Comparison of ENCODE assay signal across 15 cellular contexts in the genomic region with DNA sequence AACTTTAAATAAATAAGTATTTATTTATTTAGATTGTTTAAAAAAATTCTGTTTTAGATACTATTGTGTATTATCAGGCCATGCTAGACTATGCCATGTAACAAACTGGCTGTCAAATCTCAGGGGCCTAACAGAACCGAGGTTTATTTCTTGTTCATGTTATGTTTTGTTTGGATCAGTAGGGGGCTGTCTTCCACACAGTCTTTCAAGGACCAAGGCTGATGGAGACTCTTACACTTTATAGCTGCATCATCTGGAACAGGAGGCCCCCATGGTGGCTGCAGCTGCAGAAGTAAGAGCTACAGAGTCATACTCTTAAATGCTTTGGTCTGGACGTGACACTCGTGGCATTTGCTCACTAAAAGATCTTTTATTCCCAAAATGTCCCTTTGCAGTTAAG. TPM values are rescaled to one million over a fixed set of nuclear protein-coding genes. Genes with fewer than 3 reads are reported as not detected.
DNase-seq lines count a peak whose midpoint lies in the region; ATAC-seq and TF ChIP-seq lines count a peak whose summit lies in the region.
"Had no signal": no experiment of that assay in that cellular context is flagged by ENCODE, and none has a peak within 500 bp of the region (broad histone marks: within the 10 kb centered on the region; RNA-seq: fewer than 3 reads in every experiment).

No MANE protein-coding gene starts in this region.

- in situ Hi-C loops in astrocyte of the spinal cord (cut with HindIII; ENCODE audit: low sequenced_read_pairs): no loop called here

- DNase-seq in NCI-H748 (lab: John Stamatoyannopoulos, UW; ENCODE audit: unreplicated experiment): peak; percentile 32
- DNase-seq in NCI-H748 treated with DMSO at 0.1 percent for 48 hours (lab: John Stamatoyannopoulos, UW): no peak
- DNase-seq in astrocyte of the spinal cord (ENCODE audit: low read depth, low spot score): peak; percentile 9
- DNase-seq in iPS-NIHi7 (ENCODE audit: extremely low spot score): no peak
- no peak for DNase-seq in stimulated activated CD4-positive, alpha-beta T cell treated with anti-CD3 and anti-CD28 coated beads, Interleukin-15, amount 100 ng/mL, for 24 hours
- DNase-seq in osteocyte (ENCODE audit: extremely low spot score, unreplicated experiment): no peak
- DNase-seq: activated CD4-positive, alpha-beta T cell treated with anti-CD3 and anti-CD28 coated beads for 48 hours; foreskin keratinocyte; midbrain; NCI-H2081 treated with DMSO at 0.1 percent for 48 hours; T-cell; testis had no signal

- H3K4me1 Mint-ChIP-seq in stimulated activated memory B cell treated with anti-CD40 and anti-IgM and Interleukin-4, amounts not matched to agents 10 μg/mL and 1 μg/mL and 100 μg/mL, for 72 hours: peaks cover 5% of the 10 kb centered on the region
- H3K4me1 Mint-ChIP-seq in osteocyte (ENCODE audit: unreplicated experiment): peaks cover 6% of the 10 kb centered on the region

- peak; percentile 64 for ATAC-seq in HG02938 (IDR thresholded peaks at IDR 0.05; ENCODE audit: unreplicated experiment)
- ATAC-seq in stimulated activated memory B cell treated with anti-CD40 and anti-IgM and Interleukin-4, amounts not matched to agents 10 μg/mL and 1 μg/mL and 100 μg/mL, for 72 hours: peak; percentile 76
- ATAC-seq: foreskin keratinocyte, T-cell had no signal

- H3K27me3 Mint-ChIP-seq in stimulated activated memory B cell treated with anti-CD40 and anti-IgM and Interleukin-4, amounts not matched to agents 10 μg/mL and 1 μg/mL and 100 μg/mL, for 72 hours: no peaks in the 10 kb centered on the region
- H3K27me3 Mint-ChIP-seq in osteocyte (ENCODE audit: unreplicated experiment): no peaks in the 10 kb centered on the region

- H3K36me3 Mint-ChIP-seq in stimulated activated memory B cell treated with anti-CD40 and anti-IgM and Interleukin-4, amounts not matched to agents 10 μg/mL and 1 μg/mL and 100 μg/mL, for 72 hours: no peaks in the 10 kb centered on the region
- no peaks in the 10 kb centered on the region for H3K36me3 Mint-ChIP-seq in osteocyte (ENCODE audit: unreplicated experiment)
- H3K36me3 Mint-ChIP-seq: T-cell had no signal

- H3K4me3 Mint-ChIP-seq in stimulated activated memory B cell treated with anti-CD40 and anti-IgM and Interleukin-4, amounts not matched to agents 10 μg/mL and 1 μg/mL and 100 μg/mL, for 72 hours: no peak overlapping the region
- no peak overlapping the region for H3K4me3 Mint-ChIP-seq in osteocyte (ENCODE audit: unreplicated experiment)
- H3K4me3 Mint-ChIP-seq: T-cell had no signal

- no peaks in the 10 kb centered on the region for H3K9me3 Mint-ChIP-seq in stimulated activated memory B cell treated with anti-CD40 and anti-IgM and Interleukin-4, amounts not matched to agents 10 μg/mL and 1 μg/mL and 100 μg/mL, for 72 hours
- H3K9me3 Mint-ChIP-seq in osteocyte (ENCODE audit: unreplicated experiment): no peaks in the 10 kb centered on the region
- H3K9me3 Mint-ChIP-seq: T-cell had no signal

- no peak overlapping the region for H3K27ac Mint-ChIP-seq in stimulated activated memory B cell treated with anti-CD40 and anti-IgM and Interleukin-4, amounts not matched to agents 10 μg/mL and 1 μg/mL and 100 μg/mL, for 72 hours
- no peak overlapping the region for H3K27ac Mint-ChIP-seq in osteocyte (ENCODE audit: unreplicated experiment)
- H3K27ac Mint-ChIP-seq: T-cell had no signal

- TF ChIP-seq CTCF in astrocyte of the spinal cord (IDR thresholded peaks at IDR 0.05; ENCODE audit: low read depth, low read length): peak; percentile 28
- no peak for TF ChIP-seq CTCF in osteocyte (IDR thresholded peaks at IDR 0.05)

- H3K4me3 ChIP-seq in astrocyte of the spinal cord (ENCODE audit: low read depth, low read length): no peak overlapping the region
- H3K4me3 ChIP-seq: testis had no signal

RNA-seq across cellular contexts. Expression of gene ARL14, which starts 33.0 kb away (rescaled TPM):
- not detected in 2 replicates for total RNA-seq in osteocyte
- total RNA-seq: dermis microvascular lymphatic vessel endothelial cell, T-cell had no signal

Comparison
In these comparisons a context has a peak if more than half of its experiments do, and no peak if none do; other contexts are left out.
1. DNase-seq: peak in NCI-H748 (single experiment) and astrocyte of the spinal cord (single experiment); none in NCI-H748 treated with DMSO at 0.1 percent for 48 hours (single experiment), iPS-NIHi7 (single experiment), stimulated activated CD4-positive, alpha-beta T cell treated with anti-CD3 and anti-CD28 coated beads, Interleukin-15, amount 100 ng/mL, for 24 hours (single experiment) and osteocyte (single experiment).